ENCODE assay signal across 1 cellular context in genomic region chr10:63323930-63324854, GRCh38.
TF ChIP-seq lines count a peak whose summit lies in the region.

No MANE protein-coding gene starts in this region.

TF ChIP-seq in K562, 482 proteins besides CTCF, POLR2A, EP300 and RAD21 (continued from another document and continues in another):
- TF ChIP-seq FOXM1 (IDR thresholded peaks at IDR 0.05; ENCODE audit: low read depth) (peak; percentile 50; the same call in 1 of the 2 replicates), FOXM1 (CRISPR knock-in tag; IDR thresholded peaks at IDR 0.05; ENCODE audit: low read depth) (no peak), ETS1 (conservative IDR thresholded peaks at IDR 0.05; ENCODE audit: control insufficient read depth, low read depth, low read length) (no peak), U2AF1 (optimal IDR thresholded peaks at IDR 0.05; ENCODE audit: low read depth, low read length) (no peak), NFATC3 (IDR thresholded peaks at IDR 0.05) (no peak), AFF4 (CRISPR knock-in tag; IDR thresholded peaks at IDR 0.05) (no peak), CREM (IDR thresholded peaks at IDR 0.05; ENCODE audit: low read depth) (no peak), MYBL2 (IDR thresholded peaks at IDR 0.05; ENCODE audit: low read depth) (no peak), MYBL2 (CRISPR knock-in tag; IDR thresholded peaks at IDR 0.05; ENCODE audit: borderline replicate concordance) (no peak), CBFA2T2 (conservative IDR thresholded peaks at IDR 0.05) (peak; percentile 88), ZFP30 (CRISPR knock-in tag; IDR thresholded peaks at IDR 0.05; ENCODE audit: borderline replicate concordance) (no peak), ZMIZ1 (IDR thresholded peaks at IDR 0.05; ENCODE audit: low read depth in 2 of 2, low read length in 2 of 2) (0 out of 4 replicates have a peak, but pooled peaks of 1 of the 2 experiments have one; percentile 35), ZNF592 (IDR thresholded peaks at IDR 0.05) (no peak), ARID3A (IDR thresholded peaks at IDR 0.05; ENCODE audit: borderline replicate concordance, low read depth, low read length) (0 out of 2 replicates have a peak, but pooled peaks have one; percentile 5), PTBP1 (IDR thresholded peaks at IDR 0.05; ENCODE audit: low read depth, low read length) (no peak), ZBTB40 (IDR thresholded peaks at IDR 0.05) (no peak), ZBTB40 (CRISPR knock-in tag; IDR thresholded peaks at IDR 0.05) (no peak), ZNF143 (CRISPR knock-in tag; IDR thresholded peaks at IDR 0.05) (no peak), NR3C1 (CRISPR knock-in tag; IDR thresholded peaks at IDR 0.05) (no peak), ZBTB12 (CRISPR knock-in tag; IDR thresholded peaks at IDR 0.05) (no peak), UBTF (IDR thresholded peaks at IDR 0.05; ENCODE audit: borderline replicate concordance in 1 of 2, low read depth in 2 of 2, low read length in 2 of 2) (0 out of 4 replicates have a peak, but pooled peaks of 1 of the 2 experiments have one; percentile 42), NR2F6 (CRISPR knock-in tag; IDR thresholded peaks at IDR 0.05) (no peak)
